In the genomic region with DNA sequence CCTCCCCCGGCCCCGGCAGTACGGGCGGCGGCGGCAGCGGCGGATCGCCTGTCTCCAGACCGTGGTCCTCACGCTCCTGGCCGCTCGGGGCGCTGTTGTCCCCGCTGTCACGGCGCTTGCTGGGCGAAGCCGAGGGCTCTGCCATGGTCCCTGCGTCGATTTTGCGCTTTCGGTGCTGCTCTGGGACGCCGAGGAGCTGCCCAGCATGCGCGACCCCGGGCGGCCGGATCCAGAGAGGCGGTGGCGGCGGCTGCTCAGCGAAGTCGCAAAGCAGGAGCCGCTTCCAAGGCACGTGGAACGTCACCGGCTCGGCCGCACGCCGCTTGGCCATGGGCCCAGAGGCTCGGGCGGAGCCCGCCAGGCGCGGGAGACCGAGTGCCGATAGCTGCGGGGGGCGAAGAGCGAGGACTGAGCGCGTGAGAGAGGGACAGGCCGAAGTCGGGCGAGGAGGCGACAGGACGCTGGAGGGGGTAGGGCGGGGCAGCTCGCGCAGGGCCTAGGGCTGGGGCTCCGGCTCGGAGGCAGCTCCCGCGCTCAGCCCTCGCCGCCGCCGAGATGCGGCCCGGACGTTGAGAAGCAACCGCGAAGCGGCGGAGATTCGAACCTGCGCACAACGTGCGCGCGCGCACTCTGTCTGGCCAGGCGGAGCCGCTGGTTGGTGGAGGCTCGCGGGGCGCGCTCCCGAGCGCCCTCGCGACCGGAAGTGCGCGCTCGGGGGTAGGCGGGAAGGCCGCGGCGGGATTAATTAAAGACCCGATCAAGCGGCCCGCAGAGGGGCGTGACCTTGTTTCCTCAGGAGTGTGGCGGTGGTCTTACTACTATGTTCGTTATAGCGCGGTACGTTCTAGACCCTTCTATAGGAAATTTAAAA, we compare ENCODE assay signal across 8 cellular contexts. TPM values are rescaled to one million over a fixed set of nuclear protein-coding genes. Genes with fewer than 3 reads are reported as not detected.
DNase-seq lines count a peak whose midpoint lies in the region; ATAC-seq and TF ChIP-seq lines count a peak whose summit lies in the region.

Gene C9orf40, minus strand, starts transcription at position 632 of the 871 bp plus-strand sequence. Its CDS starts 301 bp downstream, at position 331.

- peak; percentile 95 for ATAC-seq in GM21717 (IDR thresholded peaks at IDR 0.05; ENCODE audit: unreplicated experiment)

- H3K36me3 ChIP-seq in muscle layer of colon (ENCODE audit: insufficient read depth, low read length): no peaks in the 10 kb centered on the region

- peak within 1 kb of the TSS; percentile 91 for H3K4me3 ChIP-seq in Jurkat, Clone E6-1 (ENCODE audit: low read length)
- H3K4me3 ChIP-seq in muscle layer of colon (ENCODE audit: low read depth in 1 of 2, low read length in 2 of 2): peak within 1 kb of the TSS; percentile 65 to 97

- peak within 1 kb of the TSS; percentile 69 for H3K9ac ChIP-seq in muscle layer of colon (ENCODE audit: low read length)

- peak within 1 kb of the TSS; percentile 96 for H3K27ac ChIP-seq in muscle layer of colon (ENCODE audit: low read depth, low read length)

- H3K9me3 ChIP-seq in muscle layer of colon (ENCODE audit: low read length): no peaks in the 10 kb centered on the region

- H3K4me1 ChIP-seq in muscle layer of colon (ENCODE audit: insufficient read depth, low read length): peaks cover 10% of the 10 kb centered on the region

- peak; percentile 88 for TF ChIP-seq POLR2A in erythroblast (IDR thresholded peaks at IDR 0.05; ENCODE audit: low read length)

- H3K27me3 ChIP-seq in muscle layer of colon (ENCODE audit: control insufficient read depth in 1 of 2, insufficient read depth in 2 of 2, low read length in 2 of 2): no peaks in the 10 kb centered on the region

- DNase-seq in DMS79 (lab: John Stamatoyannopoulos, UW) (peak; percentile 41), OCI-M2 (lab: John Stamatoyannopoulos, UW; ENCODE audit: unreplicated experiment) (peak; percentile 47), activated T-cell treated with anti-CD3 and anti-CD28 coated beads for 4 hours (peak; percentile 88), erythroblast (lab: John Stamatoyannopoulos, UW) (peak; percentile 95)
- DNase-seq in Jurkat, Clone E6-1 (ENCODE audit: low read depth, low spot score): peak; percentile 89
- DNase-seq in stimulated activated CD8-positive, alpha-beta memory T cell treated with anti-CD3 and anti-CD28 coated beads, Interleukin-7, amount 100 ng/mL, for 24 hours (ENCODE audit: low read depth): peak; percentile 86

RNA-seq across cellular contexts. Expression of gene C9orf40, which starts in this region (rescaled TPM):
- 30.8 TPM for polyA plus RNA-seq in Jurkat, Clone E6-1 (2012; ENCODE audit: insufficient read depth, insufficient read length)

Comparison
In these comparisons a context has a peak if more than half of its experiments do, and no peak if none do; other contexts are left out.
1. Peak in every context shown above with its lines: DNase-seq, ATAC-seq, H3K4me3 ChIP-seq and H3K27ac ChIP-seq.
2. DNase-seq: peak in every context shown above with its lines; median percentile 95 in erythroblast; 89 in Jurkat, Clone E6-1; 88 in activated T-cell treated with anti-CD3 and anti-CD28 coated beads for 4 hours; 86 in stimulated activated CD8-positive, alpha-beta memory T cell treated with anti-CD3 and anti-CD28 coated beads, Interleukin-7, amount 100 ng/mL, for 24 hours; 47 in OCI-M2; 41 in DMS79.